26 cellular contexts compared by ENCODE assay signal in genomic region chr12:61757831-61758505, GRCh38.
DNase-seq lines count a peak whose midpoint lies in the region; ATAC-seq and TF ChIP-seq lines count a peak whose summit lies in the region.
"Had no signal": no experiment of that assay in that cellular context is flagged by ENCODE, and none has a peak within 500 bp of the region (broad histone marks: within the 10 kb centered on the region; RNA-seq: fewer than 3 reads in every experiment).

No MANE protein-coding gene starts in this region.

- dilution Hi-C loops in mammary epithelial cell (cut with HindIII; ENCODE audit: low sequenced_read_pairs): no loop called here

- WGBS in mammary epithelial cell (ENCODE audit: low coverage, missing lambda C conversion rate): 43% methylated on average over 5 of the region's 5 CpGs
- 76% methylated on average over 5 of the region's 5 CpGs for WGBS in right cardiac atrium

- peak overlapping the region; percentile 15 for H3K4me2 ChIP-seq in mammary epithelial cell (ENCODE audit: insufficient read depth, low read depth, low read length)
- H3K4me2 ChIP-seq: A549 had no signal

- H3K9ac ChIP-seq in mammary epithelial cell (ENCODE audit: insufficient read depth, low read length) (no peak overlapping the region), colonic mucosa (ENCODE audit: low read depth in 2 of 2, low read length in 2 of 2) (no peak overlapping the region)

- H2AFZ ChIP-seq in mammary epithelial cell (ENCODE audit: low read depth, low read length): no peak overlapping the region

- TF ChIP-seq CTCF in A673 (conservative IDR thresholded peaks at IDR 0.05; ENCODE audit: low read depth, low read length) (no peak), mammary epithelial cell (conservative IDR thresholded peaks at IDR 0.05 in 1 of 2, IDR thresholded peaks at IDR 0.05 in 1 of 2; ENCODE audit: extremely low read depth in 1 of 2, insufficient read depth in 1 of 2, low read depth in 1 of 2, low read length in 2 of 2) (no peak), colonic mucosa (IDR thresholded peaks at IDR 0.05) (no peak)

- CTCF ChIA-PET in A673 (lab: Charles Lee) (no interaction called here), mammary epithelial cell (lab: Charles Lee; ENCODE audit: low non-redundant PET) (no interaction called here)

- H3K4me1 ChIP-seq in A673 (ENCODE audit: insufficient read depth, low read length, poor library complexity, severe bottlenecking): peaks cover 16% of the 10 kb centered on the region
- H3K4me1 ChIP-seq in mammary epithelial cell (ENCODE audit: insufficient read depth, low read length): no peaks in the 10 kb centered on the region
- H3K4me1 ChIP-seq in colonic mucosa: no peaks in the 10 kb centered on the region
- no peaks in the 10 kb centered on the region for H3K4me1 ChIP-seq in right cardiac atrium (ENCODE audit: control insufficient read depth, insufficient read depth, low read length)
- H3K4me1 ChIP-seq: A549, spleen, suprapubic skin had no signal

- H3K27me3 ChIP-seq in A673 (replicated peaks; ENCODE audit: insufficient read depth, low read depth, low read length, poor library complexity) (no peaks in the 10 kb centered on the region), mammary epithelial cell (ENCODE audit: insufficient read depth, low read length) (no peaks in the 10 kb centered on the region), colonic mucosa (no peaks in the 10 kb centered on the region), right cardiac atrium (ENCODE audit: control insufficient read depth, insufficient read depth) (no peaks in the 10 kb centered on the region)
- H3K27me3 ChIP-seq: spleen, suprapubic skin had no signal

- no peaks in the 10 kb centered on the region for H3K79me2 ChIP-seq in mammary epithelial cell (ENCODE audit: insufficient read depth, low read length)

- H4K20me1 ChIP-seq in mammary epithelial cell (ENCODE audit: insufficient read depth, low read length): no peaks in the 10 kb centered on the region

- DNase-seq in A673 (ENCODE audit: low spot score): peak; percentile 59
- peak; percentile 40 for DNase-seq in NCI-H524 treated with DMSO at 0.1 percent for 48 hours (lab: John Stamatoyannopoulos, UW)
- DNase-seq in mammary epithelial cell: peak; percentile 11
- peak; percentile 49 for DNase-seq in kidney glomerular epithelial cell (lab: John Stamatoyannopoulos, UW)
- no peak for DNase-seq in colonic mucosa
- no peak for DNase-seq in right cardiac atrium
- no peak for DNase-seq in NCI-H2029 treated with DMSO at 0.1 percent for 48 hours (lab: John Stamatoyannopoulos, UW)
- DNase-seq: activated CD4-positive, alpha-beta T cell treated with anti-CD3 and anti-CD28 coated beads for 1 hour; activated CD8-positive, alpha-beta T cell treated with anti-CD3 and anti-CD28 coated beads for 36 hours; activated effector memory CD4-positive, alpha-beta T cell treated with anti-CD3 and anti-CD28 coated beads, Interleukin-2, amount 50 U/mL, for 16 hours; activated naive CD8-positive, alpha-beta T cell treated with anti-CD3 and anti-CD28 coated beads, Interleukin-2, amount 10 ng/mL, durations not matched to agents 7 days and 5 days; COR-L47; DND-41; effector memory CD4-positive, alpha-beta T cell; H7; NCI-H1417; nucleus accumbens; spleen; stimulated activated CD4-positive, alpha-beta T cell treated with anti-CD3 and anti-CD28 coated beads, Interleukin-2, amount 100 ng/mL, for 48 hours had no signal

- intact Hi-C loops in A673 (cut with micrococcal nuclease; ENCODE audit: unreplicated experiment): no loop called here
- intact Hi-C loops in mammary epithelial cell (cut with micrococcal nuclease): no loop called here
- intact Hi-C loops in colonic mucosa (cut with DNase I): no loop called here
- intact Hi-C loops in right cardiac atrium (cut with DNase I): no loop called here

- H3K27ac ChIP-seq in A673 (ENCODE audit: low read depth, low read length, poor library complexity, severe bottlenecking) (no peak overlapping the region), mammary epithelial cell (ENCODE audit: insufficient read depth, low read depth, low read length) (no peak overlapping the region), colonic mucosa (no peak overlapping the region), right cardiac atrium (ENCODE audit: low read length) (no peak overlapping the region)
- H3K27ac ChIP-seq: A549, suprapubic skin had no signal

- H3K36me3 ChIP-seq in A673 (ENCODE audit: insufficient read depth, low read length, poor library complexity, severe bottlenecking) (no peaks in the 10 kb centered on the region), mammary epithelial cell (ENCODE audit: insufficient read depth, low read length) (no peaks in the 10 kb centered on the region), colonic mucosa (no peaks in the 10 kb centered on the region)
- H3K36me3 ChIP-seq: spleen, suprapubic skin had no signal

- no peak for ATAC-seq in HG03280 (IDR thresholded peaks at IDR 0.05; ENCODE audit: unreplicated experiment)
- ATAC-seq in right cardiac atrium: no peak
- ATAC-seq: A549; activated CD8-positive, alpha-beta T cell treated with anti-CD3 and anti-CD28 coated beads for 36 hours; esophagus mucosa; GM12878; Panc1; stimulated activated effector memory CD8-positive, alpha-beta T cell treated with anti-CD3 and anti-CD28 coated beads, Interleukin-12 subunit alpha, Interleukin-12 subunit beta, amount 100 ng/mL, for 72 hours had no signal

- BruUV-seq in A673 (replicated peaks; lab: Mats Ljungman, UMichigan): no TSS peak
- BruUV-seq in mammary epithelial cell (replicated peaks; lab: Mats Ljungman, UMichigan): no TSS peak

- POLR2A ChIA-PET in A673 (lab: Charles Lee; ENCODE audit: low non-redundant PET): no interaction called here

- H3K4me3 ChIP-seq in A673 (ENCODE audit: low read depth, low read length, poor library complexity, severe bottlenecking) (no peak overlapping the region), mammary epithelial cell (replicated peaks in 1 of 3; ENCODE audit: insufficient read depth in 1 of 3, low read depth in 2 of 3, low read length in 3 of 3) (no peak overlapping the region), colonic mucosa (no peak overlapping the region), right cardiac atrium (ENCODE audit: low read length) (no peak overlapping the region)
- H3K4me3 ChIP-seq: A549, GM12878, spleen, suprapubic skin had no signal

- in situ Hi-C loops in mammary epithelial cell (cut with MboI; ENCODE audit: low sequenced_read_pairs in 2 of 2): no loop called here

- H3K9me3 ChIP-seq in A673 (ENCODE audit: low read depth, low read length, poor library complexity, severe bottlenecking) (peaks cover 6% of the 10 kb centered on the region), mammary epithelial cell (replicated peaks; ENCODE audit: insufficient read depth, low read length) (no peaks in the 10 kb centered on the region), colonic mucosa (no peaks in the 10 kb centered on the region), right cardiac atrium (ENCODE audit: control insufficient read depth, low read length) (no peaks in the 10 kb centered on the region)
- H3K9me3 ChIP-seq: A549, suprapubic skin had no signal

Comparison
In these comparisons a context has a peak if more than half of its experiments do, and no peak if none do; other contexts are left out.
1. DNase-seq: peak in A673 (single experiment), NCI-H524 treated with DMSO at 0.1 percent for 48 hours (single experiment), mammary epithelial cell (single experiment) and kidney glomerular epithelial cell (single experiment); none in colonic mucosa (single experiment), right cardiac atrium (0 of 3) and NCI-H2029 treated with DMSO at 0.1 percent for 48 hours (single experiment).